ENCODE assay signal across 1 cellular context in the genomic region with DNA sequence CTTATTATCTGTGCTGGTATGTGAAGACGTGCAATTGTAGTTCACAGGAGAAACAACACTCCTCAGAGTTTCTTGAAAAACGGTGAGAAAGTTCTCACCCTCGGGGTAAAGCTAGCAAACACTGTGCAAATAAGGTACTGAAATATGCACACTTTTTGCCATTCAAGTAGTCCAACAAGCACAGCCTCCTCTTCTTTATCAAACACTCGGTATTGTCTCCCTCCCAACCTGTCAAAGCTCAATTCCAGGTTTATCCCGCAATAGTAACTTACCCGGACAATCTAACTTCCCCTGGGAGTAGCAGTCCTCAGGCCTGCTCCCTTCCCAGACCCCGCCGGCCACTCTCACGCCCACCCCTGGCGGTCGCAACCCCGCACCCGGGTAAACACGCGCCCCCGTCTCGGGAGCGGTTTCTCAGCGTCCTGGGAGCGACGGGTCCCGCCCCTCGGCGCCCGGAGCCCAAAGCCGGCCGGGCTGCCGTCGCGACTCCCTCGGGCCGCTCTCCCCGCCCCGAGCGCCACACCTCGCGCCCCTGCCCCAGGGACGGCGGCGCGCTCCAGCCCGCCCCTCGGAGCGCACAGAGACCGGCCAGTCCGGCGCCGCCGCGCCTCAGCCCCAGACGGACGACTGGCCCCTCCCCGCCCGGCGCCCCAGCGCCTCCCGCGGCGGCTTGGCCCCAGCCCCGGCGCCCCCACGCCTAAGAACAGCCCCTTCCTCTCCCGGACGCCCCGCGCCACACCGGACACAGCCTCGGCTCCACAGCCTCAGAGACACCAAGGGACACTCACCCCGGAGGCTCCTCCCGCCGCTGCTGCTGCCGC.
A peak's percentile ranks its signal among the peaks of the same experiment; 100 is the strongest.
TF ChIP-seq lines count a peak whose summit lies in the region.

No MANE protein-coding gene starts in this region.

TF ChIP-seq in GM12878, 131 proteins besides CTCF, POLR2A, EP300 and RAD21:
- 0 out of 2 replicates have a peak, but pooled peaks have one; percentile 21 for TF ChIP-seq STAT1 (conservative IDR thresholded peaks at IDR 0.05)
- TF ChIP-seq, protein P1, sequence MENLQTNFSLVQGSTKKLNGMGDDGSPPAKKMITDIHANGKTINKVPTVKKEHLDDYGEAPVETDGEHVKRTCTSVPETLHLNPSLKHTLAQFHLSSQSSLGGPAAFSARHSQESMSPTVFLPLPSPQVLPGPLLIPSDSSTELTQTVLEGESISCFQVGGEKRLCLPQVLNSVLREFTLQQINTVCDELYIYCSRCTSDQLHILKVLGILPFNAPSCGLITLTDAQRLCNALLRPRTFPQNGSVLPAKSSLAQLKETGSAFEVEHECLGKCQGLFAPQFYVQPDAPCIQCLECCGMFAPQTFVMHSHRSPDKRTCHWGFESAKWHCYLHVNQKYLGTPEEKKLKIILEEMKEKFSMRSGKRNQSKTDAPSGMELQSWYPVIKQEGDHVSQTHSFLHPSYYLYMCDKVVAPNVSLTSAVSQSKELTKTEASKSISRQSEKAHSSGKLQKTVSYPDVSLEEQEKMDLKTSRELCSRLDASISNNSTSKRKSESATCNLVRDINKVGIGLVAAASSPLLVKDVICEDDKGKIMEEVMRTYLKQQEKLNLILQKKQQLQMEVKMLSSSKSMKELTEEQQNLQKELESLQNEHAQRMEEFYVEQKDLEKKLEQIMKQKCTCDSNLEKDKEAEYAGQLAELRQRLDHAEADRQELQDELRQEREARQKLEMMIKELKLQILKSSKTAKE (IDR thresholded peaks at IDR 0.05; ENCODE audit: low read depth, poor library complexity, severe bottlenecking), result peak; percentile 28
- TF ChIP-seq RUNX3 (IDR thresholded peaks at IDR 0.05; ENCODE audit: low read length), result 0 out of 2 replicates have a peak, but pooled peaks have one; percentile 6
- TF ChIP-seq, protein P2, sequence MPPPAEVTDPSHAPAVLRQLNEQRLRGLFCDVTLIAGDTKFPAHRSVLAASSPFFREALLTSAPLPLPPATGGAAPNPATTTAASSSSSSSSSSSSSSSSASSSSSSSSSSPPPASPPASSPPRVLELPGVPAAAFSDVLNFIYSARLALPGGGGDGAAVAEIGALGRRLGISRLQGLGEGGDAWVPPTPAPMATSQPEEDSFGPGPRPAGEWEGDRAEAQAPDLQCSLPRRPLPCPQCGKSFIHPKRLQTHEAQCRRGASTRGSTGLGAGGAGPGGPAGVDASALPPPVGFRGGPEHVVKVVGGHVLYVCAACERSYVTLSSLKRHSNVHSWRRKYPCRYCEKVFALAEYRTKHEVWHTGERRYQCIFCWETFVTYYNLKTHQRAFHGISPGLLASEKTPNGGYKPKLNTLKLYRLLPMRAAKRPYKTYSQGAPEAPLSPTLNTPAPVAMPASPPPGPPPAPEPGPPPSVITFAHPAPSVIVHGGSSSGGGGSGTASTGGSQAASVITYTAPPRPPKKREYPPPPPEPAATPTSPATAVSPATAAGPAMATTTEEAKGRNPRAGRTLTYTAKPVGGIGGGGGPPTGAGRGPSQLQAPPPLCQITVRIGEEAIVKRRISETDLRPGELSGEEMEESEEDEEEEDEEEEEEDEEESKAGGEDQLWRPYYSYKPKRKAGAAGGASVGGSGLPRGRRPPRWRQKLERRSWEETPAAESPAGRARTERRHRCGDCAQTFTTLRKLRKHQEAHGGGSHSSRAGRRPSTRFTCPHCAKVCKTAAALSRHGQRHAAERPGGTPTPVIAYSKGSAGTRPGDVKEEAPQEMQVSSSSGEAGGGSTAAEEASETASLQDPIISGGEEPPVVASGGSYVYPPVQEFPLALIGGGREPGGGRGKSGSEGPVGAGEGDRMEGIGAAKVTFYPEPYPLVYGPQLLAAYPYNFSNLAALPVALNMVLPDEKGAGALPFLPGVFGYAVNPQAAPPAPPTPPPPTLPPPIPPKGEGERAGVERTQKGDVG (CRISPR knock-in tag; IDR thresholded peaks at IDR 0.05), result no peak
- peak in 1 of 2 experiments; percentile 63; a peak in 2 of 3 replicates for TF ChIP-seq EGR1 (IDR thresholded peaks at IDR 0.05; ENCODE audit: borderline replicate concordance in 1 of 2, low read depth in 2 of 2, low read length in 2 of 2)
- 0 out of 2 replicates have a peak, but pooled peaks have one; percentile 12 for TF ChIP-seq NR2F1 (conservative IDR thresholded peaks at IDR 0.05)
- no peak for TF ChIP-seq HDAC2 (IDR thresholded peaks at IDR 0.05)
- TF ChIP-seq BHLHE40 (IDR thresholded peaks at IDR 0.05; ENCODE audit: borderline replicate concordance in 1 of 2, low read depth in 2 of 2, low read length in 1 of 2), result peak in 1 of 2 experiments; percentile 25; a peak in 1 of 4 replicates
- no peak for TF ChIP-seq SMARCA5 (IDR thresholded peaks at IDR 0.05)
- peak in 1 of 2 experiments; percentile 47; a peak in 2 of 4 replicates for TF ChIP-seq IKZF2 (IDR thresholded peaks at IDR 0.05)
- peak; percentile 41 for TF ChIP-seq IKZF1 (conservative IDR thresholded peaks at IDR 0.05)
- TF ChIP-seq, protein P3, sequence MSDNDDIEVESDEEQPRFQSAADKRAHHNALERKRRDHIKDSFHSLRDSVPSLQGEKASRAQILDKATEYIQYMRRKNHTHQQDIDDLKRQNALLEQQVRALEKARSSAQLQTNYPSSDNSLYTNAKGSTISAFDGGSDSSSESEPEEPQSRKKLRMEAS (IDR thresholded peaks at IDR 0.05; ENCODE audit: low read depth, low read length), result peak; percentile 21; the same call in 1 of the 2 replicates
- TF ChIP-seq GATAD2B (conservative IDR thresholded peaks at IDR 0.05; ENCODE audit: low read depth), result peak; percentile 60
- TF ChIP-seq, protein P4, sequence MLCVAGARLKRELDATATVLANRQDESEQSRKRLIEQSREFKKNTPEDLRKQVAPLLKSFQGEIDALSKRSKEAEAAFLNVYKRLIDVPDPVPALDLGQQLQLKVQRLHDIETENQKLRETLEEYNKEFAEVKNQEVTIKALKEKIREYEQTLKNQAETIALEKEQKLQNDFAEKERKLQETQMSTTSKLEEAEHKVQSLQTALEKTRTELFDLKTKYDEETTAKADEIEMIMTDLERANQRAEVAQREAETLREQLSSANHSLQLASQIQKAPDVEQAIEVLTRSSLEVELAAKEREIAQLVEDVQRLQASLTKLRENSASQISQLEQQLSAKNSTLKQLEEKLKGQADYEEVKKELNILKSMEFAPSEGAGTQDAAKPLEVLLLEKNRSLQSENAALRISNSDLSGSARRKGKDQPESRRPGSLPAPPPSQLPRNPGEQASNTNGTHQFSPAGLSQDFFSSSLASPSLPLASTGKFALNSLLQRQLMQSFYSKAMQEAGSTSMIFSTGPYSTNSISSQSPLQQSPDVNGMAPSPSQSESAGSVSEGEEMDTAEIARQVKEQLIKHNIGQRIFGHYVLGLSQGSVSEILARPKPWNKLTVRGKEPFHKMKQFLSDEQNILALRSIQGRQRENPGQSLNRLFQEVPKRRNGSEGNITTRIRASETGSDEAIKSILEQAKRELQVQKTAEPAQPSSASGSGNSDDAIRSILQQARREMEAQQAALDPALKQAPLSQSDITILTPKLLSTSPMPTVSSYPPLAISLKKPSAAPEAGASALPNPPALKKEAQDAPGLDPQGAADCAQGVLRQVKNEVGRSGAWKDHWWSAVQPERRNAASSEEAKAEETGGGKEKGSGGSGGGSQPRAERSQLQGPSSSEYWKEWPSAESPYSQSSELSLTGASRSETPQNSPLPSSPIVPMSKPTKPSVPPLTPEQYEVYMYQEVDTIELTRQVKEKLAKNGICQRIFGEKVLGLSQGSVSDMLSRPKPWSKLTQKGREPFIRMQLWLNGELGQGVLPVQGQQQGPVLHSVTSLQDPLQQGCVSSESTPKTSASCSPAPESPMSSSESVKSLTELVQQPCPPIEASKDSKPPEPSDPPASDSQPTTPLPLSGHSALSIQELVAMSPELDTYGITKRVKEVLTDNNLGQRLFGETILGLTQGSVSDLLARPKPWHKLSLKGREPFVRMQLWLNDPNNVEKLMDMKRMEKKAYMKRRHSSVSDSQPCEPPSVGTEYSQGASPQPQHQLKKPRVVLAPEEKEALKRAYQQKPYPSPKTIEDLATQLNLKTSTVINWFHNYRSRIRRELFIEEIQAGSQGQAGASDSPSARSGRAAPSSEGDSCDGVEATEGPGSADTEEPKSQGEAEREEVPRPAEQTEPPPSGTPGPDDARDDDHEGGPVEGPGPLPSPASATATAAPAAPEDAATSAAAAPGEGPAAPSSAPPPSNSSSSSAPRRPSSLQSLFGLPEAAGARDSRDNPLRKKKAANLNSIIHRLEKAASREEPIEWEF (IDR thresholded peaks at IDR 0.05; ENCODE audit: insufficient replicate concordance, low read depth, low read length), result peak; percentile 21
- TF ChIP-seq NKRF (conservative IDR thresholded peaks at IDR 0.05), result peak; percentile 52
- TF ChIP-seq MEF2B (IDR thresholded peaks at IDR 0.05; ENCODE audit: partially characterized antibody, poor library complexity, severe bottlenecking), result peak; percentile 89
- TF ChIP-seq YY1 (IDR thresholded peaks at IDR 0.05; ENCODE audit: low read depth, low read length), result 0 out of 2 replicates have a peak, but pooled peaks have one; percentile 8
- no peak for TF ChIP-seq JUNB (IDR thresholded peaks at IDR 0.05)
- peak; percentile 24; the same call in 1 of the 2 replicates for TF ChIP-seq RELB (IDR thresholded peaks at IDR 0.05; ENCODE audit: low read depth)
- TF ChIP-seq BACH1 (IDR thresholded peaks at IDR 0.05; ENCODE audit: borderline replicate concordance), result peak; percentile 13; the same call in 1 of the 2 replicates
- TF ChIP-seq, protein P5, sequence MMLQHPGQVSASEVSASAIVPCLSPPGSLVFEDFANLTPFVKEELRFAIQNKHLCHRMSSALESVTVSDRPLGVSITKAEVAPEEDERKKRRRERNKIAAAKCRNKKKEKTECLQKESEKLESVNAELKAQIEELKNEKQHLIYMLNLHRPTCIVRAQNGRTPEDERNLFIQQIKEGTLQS (IDR thresholded peaks at IDR 0.05; ENCODE audit: borderline replicate concordance, extremely low read depth, low read depth, low read length), result no peak
- TF ChIP-seq, protein P6, sequence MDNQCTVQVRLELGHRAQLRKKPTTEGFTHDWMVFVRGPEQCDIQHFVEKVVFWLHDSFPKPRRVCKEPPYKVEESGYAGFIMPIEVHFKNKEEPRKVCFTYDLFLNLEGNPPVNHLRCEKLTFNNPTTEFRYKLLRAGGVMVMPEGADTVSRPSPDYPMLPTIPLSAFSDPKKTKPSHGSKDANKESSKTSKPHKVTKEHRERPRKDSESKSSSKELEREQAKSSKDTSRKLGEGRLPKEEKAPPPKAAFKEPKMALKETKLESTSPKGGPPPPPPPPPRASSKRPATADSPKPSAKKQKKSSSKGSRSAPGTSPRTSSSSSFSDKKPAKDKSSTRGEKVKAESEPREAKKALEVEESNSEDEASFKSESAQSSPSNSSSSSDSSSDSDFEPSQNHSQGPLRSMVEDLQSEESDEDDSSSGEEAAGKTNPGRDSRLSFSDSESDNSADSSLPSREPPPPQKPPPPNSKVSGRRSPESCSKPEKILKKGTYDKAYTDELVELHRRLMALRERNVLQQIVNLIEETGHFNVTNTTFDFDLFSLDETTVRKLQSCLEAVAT (IDR thresholded peaks at IDR 0.05), result 0 out of 2 replicates have a peak, but pooled peaks have one; percentile 6
- peak; percentile 59 for TF ChIP-seq MXI1 (IDR thresholded peaks at IDR 0.05; ENCODE audit: low read depth, low read length)
